Comparison of ENCODE assay signal across 13 cellular contexts in genomic region chr9:133862585-133863041, GRCh38.
DNase-seq lines count a peak whose midpoint lies in the region; ATAC-seq and TF ChIP-seq lines count a peak whose summit lies in the region.
"Had no signal": no experiment of that assay in that cellular context is flagged by ENCODE, and none has a peak within 500 bp of the region (broad histone marks: within the 10 kb centered on the region; RNA-seq: fewer than 3 reads in every experiment).

No MANE protein-coding gene starts in this region.

- TF ChIP-seq CTCF in activated B cell treated with CpG ODN at 0.5 μM for 24 hours (IDR thresholded peaks at IDR 0.05) (no peak), parathyroid adenoma (IDR thresholded peaks at IDR 0.05) (no peak)

- CTCF ChIA-PET in activated B cell treated with CpG ODN at 0.5 μM for 24 hours (lab: Charles Lee) = interaction anchor here (2.8 kb wide), 1 partner anchor 131 kb away, joined by 6 read pairs; no protein-coding TSS in a partner anchor

- H3K27ac ChIP-seq in BLaER1 = peak overlapping the region; percentile 60; the same call in 1 of the 2 replicates
- H3K27ac ChIP-seq in parathyroid adenoma = peak overlapping the region; percentile 63

- peak overlapping the region; percentile 90 for H3K4me2 ChIP-seq in BLaER1
- no peak overlapping the region for H3K4me2 ChIP-seq in parathyroid adenoma (ENCODE audit: low read length)

- H3K27me3 ChIP-seq in BLaER1 (no peaks in the 10 kb centered on the region), parathyroid adenoma (ENCODE audit: control insufficient read depth, insufficient read depth, low read length) (no peaks in the 10 kb centered on the region)

- no peak overlapping the region for H2AFZ ChIP-seq in parathyroid adenoma

- no peak for ATAC-seq in activated B cell treated with CpG ODN at 0.5 μM for 24 hours (ENCODE audit: low read depth)
- no peak for ATAC-seq in GM19397 (IDR thresholded peaks at IDR 0.05; ENCODE audit: unreplicated experiment)
- no peak for ATAC-seq in HG03135 (IDR thresholded peaks at IDR 0.05; ENCODE audit: unreplicated experiment)

- peak overlapping the region; percentile 50 for H3K4me3 Mint-ChIP-seq in activated B cell treated with CpG ODN at 0.5 μM for 24 hours
- H3K4me3 Mint-ChIP-seq: T-helper 1 cell treated with Interleukin-12 subunit alpha and Interleukin-12 subunit beta and Interleukin-4 antibody, amounts not matched to agents 30 μg/mL and 1 μg/mL, for 36 hours had no signal

- H3K4me1 ChIP-seq in BLaER1 = peaks cover 48% of the 10 kb centered on the region
- H3K4me1 ChIP-seq in parathyroid adenoma = no peaks in the 10 kb centered on the region
- H3K4me1 ChIP-seq: HAP-1 had no signal

- H3K36me3 ChIP-seq in BLaER1 (peaks cover 54% of the 10 kb centered on the region), parathyroid adenoma (ENCODE audit: control insufficient read depth, insufficient read depth, low read length) (no peaks in the 10 kb centered on the region)
- H3K36me3 ChIP-seq: HAP-1, prostate gland had no signal

- intact Hi-C loops in activated B cell treated with CpG ODN at 0.5 μM for 24 hours (cut with micrococcal nuclease) = no loop called here

- H3K9ac ChIP-seq in BLaER1 (peak overlapping the region; percentile 61), parathyroid adenoma (no peak overlapping the region)

- no peak overlapping the region for H3K27ac Mint-ChIP-seq in activated B cell treated with CpG ODN at 0.5 μM for 24 hours
- H3K27ac Mint-ChIP-seq: T-helper 1 cell treated with Interleukin-12 subunit alpha and Interleukin-12 subunit beta and Interleukin-4 antibody, amounts not matched to agents 30 μg/mL and 1 μg/mL, for 36 hours had no signal

- DNase-seq in activated B cell treated with CpG ODN at 0.5 μM for 24 hours (no peak), inferior parietal cortex (ENCODE audit: extremely low spot score) (peak; percentile 20), NCI-H226 (no peak), mesenteric fat pad (ENCODE audit: low spot score) (no peak)
- DNase-seq: activated T-cell treated with anti-CD3 and anti-CD28 coated beads, Interleukin-2, amount 50 U/mL, for 1 hour; NCI-H69 had no signal

- peaks cover 5% of the 10 kb centered on the region for H3K9me3 Mint-ChIP-seq in activated B cell treated with CpG ODN at 0.5 μM for 24 hours
- H3K9me3 Mint-ChIP-seq: T-helper 1 cell treated with Interleukin-12 subunit alpha and Interleukin-12 subunit beta and Interleukin-4 antibody, amounts not matched to agents 30 μg/mL and 1 μg/mL, for 36 hours had no signal

- H3K36me3 Mint-ChIP-seq in activated B cell treated with CpG ODN at 0.5 μM for 24 hours (ENCODE audit: low read depth) = peaks cover 54% of the 10 kb centered on the region

- H3K79me2 ChIP-seq in parathyroid adenoma = no peaks in the 10 kb centered on the region

- H3K4me3 ChIP-seq in BLaER1 (peak overlapping the region; percentile 42; the same call in 1 of the 2 replicates), parathyroid adenoma (ENCODE audit: low read depth, low read length) (no peak overlapping the region)
- H3K4me3 ChIP-seq: HAP-1 had no signal

- POLR2A ChIA-PET in activated B cell treated with CpG ODN at 0.5 μM for 24 hours (lab: Charles Lee) = no interaction called here

- peaks cover 25% of the 10 kb centered on the region for H3K9me3 ChIP-seq in BLaER1
- no peaks in the 10 kb centered on the region for H3K9me3 ChIP-seq in parathyroid adenoma (ENCODE audit: control insufficient read depth, low read length)
- H3K9me3 ChIP-seq: HAP-1, prostate gland had no signal

- H3K4me1 Mint-ChIP-seq in activated B cell treated with CpG ODN at 0.5 μM for 24 hours = peaks cover 26% of the 10 kb centered on the region

- H3K27me3 Mint-ChIP-seq in activated B cell treated with CpG ODN at 0.5 μM for 24 hours = no peaks in the 10 kb centered on the region

- H4K20me1 ChIP-seq in BLaER1 = peaks cover 75% of the 10 kb centered on the region
